In the genomic region with DNA sequence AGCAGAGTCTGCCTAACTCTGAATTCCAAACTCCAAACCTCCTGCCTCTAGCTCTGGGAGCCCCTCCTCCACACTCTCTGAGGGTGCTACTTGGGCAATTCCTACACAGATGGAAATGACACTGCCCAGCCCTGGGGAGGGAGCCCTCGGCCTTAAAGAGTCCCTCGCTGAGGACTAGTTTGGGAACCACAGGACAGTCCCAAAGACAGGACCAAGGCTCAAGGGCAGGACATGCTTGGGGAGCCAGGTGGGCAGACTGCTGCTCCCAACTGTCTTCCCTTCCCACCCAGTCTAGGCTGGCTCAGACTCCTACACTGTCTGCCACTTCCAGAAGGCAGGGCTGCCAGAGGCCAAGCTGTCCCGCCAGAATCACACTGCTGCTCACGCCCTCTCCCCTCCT, we compare ENCODE assay signal across 10 cellular contexts. TPM values are rescaled to one million over a fixed set of nuclear protein-coding genes. Genes with fewer than 3 reads are reported as not detected.
DNase-seq lines count a peak whose midpoint lies in the region; ATAC-seq and TF ChIP-seq lines count a peak whose summit lies in the region.
"Had no signal": no experiment of that assay in that cellular context is flagged by ENCODE, and none has a peak within 500 bp of the region (broad histone marks: within the 10 kb centered on the region; RNA-seq: fewer than 3 reads in every experiment).

No MANE protein-coding gene starts in this region.

- CTCF ChIA-PET in CD8-positive, alpha-beta T cell (lab: Charles Lee): interaction anchor here (2.6 to 4.9 kb wide), 4 partner anchors 10 to 47 kb away, joined by 7 to 28 read pairs (median 18); a partner anchor contains a TSS

- intact Hi-C loops in CD8-positive, alpha-beta T cell (cut with DNase I, micrococcal nuclease): no loop called here

- no peak overlapping the region for H4K12ac ChIP-seq in trophoblast cell (ENCODE audit: low read depth, low read length)

- peaks cover 2% of the 10 kb centered on the region for H3K36me3 Mint-ChIP-seq in CD8-positive, alpha-beta T cell
- peaks cover 23% of the 10 kb centered on the region for H3K36me3 Mint-ChIP-seq in endothelial cell (ENCODE audit: low read depth, unreplicated experiment)

- H3K79me1 ChIP-seq in trophoblast cell (ENCODE audit: low read length): peaks cover 48% of the 10 kb centered on the region

- H2AFZ ChIP-seq in trophoblast cell (ENCODE audit: insufficient read depth, low read length, poor library complexity): no peak overlapping the region

- peak overlapping the region; percentile 60 for H4K91ac ChIP-seq in trophoblast cell (ENCODE audit: low read depth, low read length)

- H3K9ac ChIP-seq in NT2/D1 (ENCODE audit: insufficient read length, low read depth): peak overlapping the region; percentile 51
- no peak overlapping the region for H3K9ac ChIP-seq in trophoblast cell (ENCODE audit: low read length)

- DNase-seq in CD8-positive, alpha-beta T cell: no peak
- DNase-seq in NT2/D1 (ENCODE audit: low read depth, low spot score) (no peak), endothelial cell (ENCODE audit: low spot score) (no peak), trophoblast cell (no peak), GM10266 (ENCODE audit: extremely low spot score) (no peak), COLO668 (lab: John Stamatoyannopoulos, UW; ENCODE audit: unreplicated experiment) (no peak)
- DNase-seq in stimulated activated naive CD4-positive, alpha-beta T cell treated with Interleukin-2 at 50 U/mL for 16 hours (lab: John Stamatoyannopoulos, UW): no peak
- DNase-seq: brain microvascular endothelial cell, NCI-H187 treated with DMSO at 0.1 percent for 48 hours had no signal

- H3K36me3 ChIP-seq in CD8-positive, alpha-beta T cell (ENCODE audit: insufficient read depth, low read length): no peaks in the 10 kb centered on the region
- H3K36me3 ChIP-seq in NT2/D1 (ENCODE audit: insufficient read depth, insufficient read length, low read length): peaks cover 57% of the 10 kb centered on the region
- H3K36me3 ChIP-seq in trophoblast cell (ENCODE audit: control insufficient read depth in 1 of 2, insufficient read depth in 2 of 2, low read length in 2 of 2): peaks cover 0 to 4% of the 10 kb centered on the region in 2 experiments
- H3K36me3 ChIP-seq: brain microvascular endothelial cell had no signal

- POLR2A ChIA-PET in CD8-positive, alpha-beta T cell (lab: Charles Lee): interaction anchor here (1.1 to 4.6 kb wide), 4 partner anchors 10 to 199 kb away, joined by 3 to 47 read pairs (median 12); a partner anchor contains a TSS

- H3K27me3 Mint-ChIP-seq in CD8-positive, alpha-beta T cell (ENCODE audit: low read depth): no peaks in the 10 kb centered on the region
- H3K27me3 Mint-ChIP-seq in endothelial cell (ENCODE audit: unreplicated experiment): peaks cover 17% of the 10 kb centered on the region

- H3K4me1 ChIP-seq in CD8-positive, alpha-beta T cell (ENCODE audit: insufficient read depth, low read length): peaks cover 98% of the 10 kb centered on the region
- H3K4me1 ChIP-seq in NT2/D1 (ENCODE audit: insufficient read depth, insufficient read length): peaks cover 54% of the 10 kb centered on the region
- H3K4me1 ChIP-seq in trophoblast cell (ENCODE audit: control insufficient read depth in 1 of 2, insufficient read depth in 2 of 2, low read length in 2 of 2): peaks cover 78 to 87% of the 10 kb centered on the region in 2 experiments

- H3K9me3 Mint-ChIP-seq in CD8-positive, alpha-beta T cell: no peaks in the 10 kb centered on the region
- no peaks in the 10 kb centered on the region for H3K9me3 Mint-ChIP-seq in endothelial cell (ENCODE audit: unreplicated experiment)

- no peaks in the 10 kb centered on the region for H3K27me3 ChIP-seq in CD8-positive, alpha-beta T cell (ENCODE audit: insufficient read depth, low read length)
- H3K27me3 ChIP-seq in NT2/D1 (ENCODE audit: insufficient read depth, insufficient read length) (no peaks in the 10 kb centered on the region), trophoblast cell (ENCODE audit: insufficient read depth, low read length) (no peaks in the 10 kb centered on the region)
- H3K27me3 ChIP-seq: brain microvascular endothelial cell had no signal

- H3K4me3 Mint-ChIP-seq in CD8-positive, alpha-beta T cell: no peak overlapping the region
- no peak overlapping the region for H3K4me3 Mint-ChIP-seq in endothelial cell (ENCODE audit: unreplicated experiment)

- peak overlapping the region; percentile 90 for H3K27ac Mint-ChIP-seq in CD8-positive, alpha-beta T cell
- peak overlapping the region; percentile 91 for H3K27ac Mint-ChIP-seq in endothelial cell (ENCODE audit: unreplicated experiment)

- TF ChIP-seq CTCF in CD8-positive, alpha-beta T cell (IDR thresholded peaks at IDR 0.05): no peak
- TF ChIP-seq CTCF in endothelial cell (IDR thresholded peaks at IDR 0.05; ENCODE audit: unreplicated experiment): no peak
- no peak for TF ChIP-seq CTCF in GM10266 (IDR thresholded peaks at IDR 0.05; ENCODE audit: control insufficient read depth, insufficient read depth, low read depth, missing control alignments)

- peak overlapping the region; percentile 71 for H3K14ac ChIP-seq in trophoblast cell (ENCODE audit: low read length)

- H3K4me3 ChIP-seq in CD8-positive, alpha-beta T cell (ENCODE audit: low read depth, low read length): no peak overlapping the region
- H3K4me3 ChIP-seq in NT2/D1 (ENCODE audit: insufficient read length, low read depth): no peak overlapping the region
- no peak overlapping the region for H3K4me3 ChIP-seq in trophoblast cell (ENCODE audit: low read depth, low read length)

- H2AK5ac ChIP-seq in trophoblast cell (ENCODE audit: low read length): peak overlapping the region; percentile 92

- peak overlapping the region; percentile 12 for H4K8ac ChIP-seq in trophoblast cell (ENCODE audit: low read depth, low read length)

- H3K23ac ChIP-seq in trophoblast cell (ENCODE audit: low read length): no peak overlapping the region

- H3K27ac ChIP-seq in CD8-positive, alpha-beta T cell (ENCODE audit: low read depth, low read length): no peak overlapping the region
- H3K27ac ChIP-seq in trophoblast cell (ENCODE audit: low read depth, low read length): peak overlapping the region; percentile 35
- H3K27ac ChIP-seq: brain microvascular endothelial cell had no signal

- no CpG with 5 or more reads among the region's 4 CpGs for WGBS in trophoblast cell (ENCODE audit: extremely low coverage, insufficient coverage, insufficient read length)

- no peak for ATAC-seq in CD8-positive, alpha-beta T cell
- ATAC-seq in GM21528 (IDR thresholded peaks at IDR 0.05; ENCODE audit: low FRiP score, unreplicated experiment): no peak

- peak overlapping the region; percentile 34 for H2BK120ac ChIP-seq in trophoblast cell (ENCODE audit: insufficient read depth, low read length, poor library complexity)

- H3K4ac ChIP-seq in trophoblast cell (ENCODE audit: low read depth, low read length): peak overlapping the region; percentile 82

- no peak overlapping the region for H3K4me2 ChIP-seq in trophoblast cell (ENCODE audit: low read length)

- peaks cover 97% of the 10 kb centered on the region for H3K4me1 Mint-ChIP-seq in CD8-positive, alpha-beta T cell (ENCODE audit: low read depth)
- peaks cover 92% of the 10 kb centered on the region for H3K4me1 Mint-ChIP-seq in endothelial cell (ENCODE audit: unreplicated experiment)

- H2BK12ac ChIP-seq in trophoblast cell (ENCODE audit: low read length): peak overlapping the region; percentile 91

- H2BK5ac ChIP-seq in trophoblast cell (ENCODE audit: low read depth, low read length, poor library complexity): peak overlapping the region; percentile 43

- no peaks in the 10 kb centered on the region for H3K9me3 ChIP-seq in CD8-positive, alpha-beta T cell (ENCODE audit: low read length)
- H3K9me3 ChIP-seq in NT2/D1 (ENCODE audit: insufficient read depth, low read length) (no peaks in the 10 kb centered on the region), trophoblast cell (ENCODE audit: insufficient read depth, low read depth, low read length) (no peaks in the 10 kb centered on the region)

- peaks cover 29% of the 10 kb centered on the region for H3K79me2 ChIP-seq in trophoblast cell (ENCODE audit: control insufficient read depth, insufficient read depth, low read length, poor library complexity)

- peak overlapping the region; percentile 85 for H3K18ac ChIP-seq in trophoblast cell (ENCODE audit: low read length)

RNA-seq across cellular contexts. Expression of a gene that starts 9.9 kb away (rescaled TPM):
- 10 to 100 TPM; 25.1 to 26.5 TPM for total RNA-seq in CD8-positive, alpha-beta T cell
- total RNA-seq in endothelial cell (ENCODE audit: unreplicated experiment): 197 TPM
- polyA plus RNA-seq in trophoblast cell (2013): 34.1 and 34.7 TPM in 2 replicates

RNA-seq across cellular contexts. Expression of a gene that starts 57.7 kb away (rescaled TPM):
- 1,000 to 10,000 TPM; 4,683 to 5,039 TPM for total RNA-seq in CD8-positive, alpha-beta T cell
- 3,784 TPM for total RNA-seq in endothelial cell (ENCODE audit: unreplicated experiment)
- 4,211 and 4,337 TPM in 2 replicates for polyA plus RNA-seq in trophoblast cell (2013)
